ENCODE assay signal across 8 cellular contexts in the genomic region with DNA sequence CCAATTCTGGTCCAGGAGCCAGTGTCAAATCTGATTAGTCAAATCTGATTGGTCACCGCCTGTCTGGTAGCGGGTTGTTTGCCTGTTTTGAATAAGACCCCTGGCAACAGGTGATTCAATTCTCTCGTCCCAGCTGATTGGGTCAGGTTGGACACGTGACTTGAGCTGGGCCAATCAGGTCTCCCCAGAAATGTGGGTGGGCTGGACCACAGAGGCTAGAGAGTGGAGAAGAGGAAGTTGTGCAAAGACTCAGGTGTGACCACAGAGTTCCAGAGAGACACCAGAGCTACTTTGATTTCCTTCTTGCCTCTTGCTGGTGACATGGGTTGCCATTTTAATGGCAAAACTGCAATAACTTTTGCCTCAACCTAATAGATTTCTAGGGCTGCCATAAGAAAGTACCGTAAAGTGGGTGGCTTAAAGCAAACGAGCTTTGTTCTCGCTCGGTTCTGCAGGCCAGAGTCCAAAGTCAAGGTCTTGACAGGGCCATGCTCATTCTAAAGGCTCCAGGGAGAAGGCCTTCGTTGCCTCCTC. TPM values are rescaled to one million over a fixed set of nuclear protein-coding genes. Genes with fewer than 3 reads are reported as not detected.
DNase-seq lines count a peak whose midpoint lies in the region; ATAC-seq and TF ChIP-seq lines count a peak whose summit lies in the region.

No MANE protein-coding gene starts in this region.

- ATAC-seq in GM18867 (IDR thresholded peaks at IDR 0.05; ENCODE audit: unreplicated experiment) (peak; percentile 74), HG03025 (IDR thresholded peaks at IDR 0.05; ENCODE audit: low FRiP score, unreplicated experiment) (peak; percentile 63)

- H3K4me3 ChIP-seq in fibroblast of the aortic adventitia (ENCODE audit: low read depth, low read length): no peak overlapping the region

- TF ChIP-seq CTCF in fibroblast of the aortic adventitia (IDR thresholded peaks at IDR 0.05; ENCODE audit: insufficient read depth, low read length): no peak

- peak; percentile 80 to 82 for DNase-seq in AML-193 (lab: John Stamatoyannopoulos, UW)
- peak; percentile 90 for DNase-seq in NOMO-1 treated with dmso at 0.1 percent for 144 hours (lab: John Stamatoyannopoulos, UW; ENCODE audit: unreplicated experiment)
- DNase-seq in activated CD8-positive, alpha-beta memory T cell treated with anti-CD3 and anti-CD28 coated beads, Interleukin-2, amount 50 U/mL, for 48 hours: peak; percentile 89
- peak; percentile 22 for DNase-seq in fibroblast of the aortic adventitia (ENCODE audit: low read depth)
- DNase-seq in stimulated activated CD4-positive, alpha-beta T cell treated with anti-CD3 and anti-CD28 coated beads, Interleukin-4, amount 100 ng/mL, for 1 hour: peak; percentile 58
- DNase-seq in NCI-H187 (lab: John Stamatoyannopoulos, UW): no peak

RNA-seq across cellular contexts. Expression of gene TNFSF9, which starts 5.4 kb away (rescaled TPM):
- total RNA-seq in fibroblast of the aortic adventitia (ENCODE audit: low replicate concordance): 1.7 and 2.6 TPM in 2 replicates

RNA-seq across cellular contexts. Expression of gene TUBB4A, which starts 34.1 kb away (rescaled TPM):
- 0.41 TPM in 1 of 2 replicates, not detected in the other for total RNA-seq in fibroblast of the aortic adventitia (ENCODE audit: low replicate concordance)

RNA-seq across cellular contexts. Expression of gene DENND1C, which starts 54.6 kb away (rescaled TPM):
- not detected in 2 replicates for total RNA-seq in fibroblast of the aortic adventitia (ENCODE audit: low replicate concordance)

RNA-seq across cellular contexts. Expression of gene CD70, which starts 54.7 kb away (rescaled TPM):
- total RNA-seq in fibroblast of the aortic adventitia (ENCODE audit: low replicate concordance): 0.09 TPM in 1 of 2 replicates, not detected in the other

Comparison
In these comparisons a context has a peak if more than half of its experiments do, and no peak if none do; other contexts are left out.
1. DNase-seq: peak in AML-193 (2 of 2), NOMO-1 treated with dmso at 0.1 percent for 144 hours (single experiment), activated CD8-positive, alpha-beta memory T cell treated with anti-CD3 and anti-CD28 coated beads, Interleukin-2, amount 50 U/mL, for 48 hours (single experiment), fibroblast of the aortic adventitia (single experiment) and stimulated activated CD4-positive, alpha-beta T cell treated with anti-CD3 and anti-CD28 coated beads, Interleukin-4, amount 100 ng/mL, for 1 hour (single experiment); none in NCI-H187 (0 of 2).